1 cellular context compared by ENCODE assay signal in genomic region chr13:103168901-103169508, GRCh38.
TF ChIP-seq lines count a peak whose summit lies in the region.

No MANE protein-coding gene starts in this region.

TF ChIP-seq in GM12878, 131 proteins besides CTCF, POLR2A, EP300 and RAD21 (continued from another document):
- TF ChIP-seq ZNF687 (IDR thresholded peaks at IDR 0.05) (peak; percentile 21; the same call in 1 of the 2 replicates), MXI1 (IDR thresholded peaks at IDR 0.05; ENCODE audit: low read depth, low read length) (no peak), NR2F1 (conservative IDR thresholded peaks at IDR 0.05) (no peak), MEF2B (IDR thresholded peaks at IDR 0.05; ENCODE audit: partially characterized antibody, poor library complexity, severe bottlenecking) (peak; percentile 19), NFYA (IDR thresholded peaks at IDR 0.05; ENCODE audit: borderline replicate concordance, low read depth, low read length) (no peak), POLR2AphosphoS2 (IDR thresholded peaks at IDR 0.05; ENCODE audit: low read depth, low read length) (no peak), ATF7 (IDR thresholded peaks at IDR 0.05; ENCODE audit: low read depth) (peak; percentile 40; the same call in 1 of the 2 replicates), ZBTB33 (IDR thresholded peaks at IDR 0.05) (peak; percentile 60; the same call in 1 of the 2 replicates), RUNX3 (IDR thresholded peaks at IDR 0.05; ENCODE audit: low read length) (0 out of 2 replicates have a peak, but pooled peaks have one; percentile 12), BCL11A (IDR thresholded peaks at IDR 0.05; ENCODE audit: low read depth, low read length) (no peak)
